ENCODE assay signal across 25 cellular contexts in genomic region chr5:78280261-78280660, GRCh38. TPM values are rescaled to one million over a fixed set of nuclear protein-coding genes. Genes with fewer than 3 reads are reported as not detected.
DNase-seq lines count a peak whose midpoint lies in the region; ATAC-seq, FAIRE-seq and TF ChIP-seq lines count a peak whose summit lies in the region.
"Had no signal": no experiment of that assay in that cellular context is flagged by ENCODE, and none has a peak within 500 bp of the region (broad histone marks: within the 10 kb centered on the region; RNA-seq: fewer than 3 reads in every experiment).

No MANE protein-coding gene starts in this region.

- H3K4me1 ChIP-seq in kidney (ENCODE audit: control insufficient read depth in 1 of 2, insufficient read depth in 1 of 2, low read depth in 1 of 2, low read length in 2 of 2) (no peaks in the 10 kb centered on the region), stomach (peaks cover 0 to 9% (median 2%) of the 10 kb centered on the region in 4 donors)

- H3K27ac ChIP-seq in kidney (ENCODE audit: low read depth in 2 of 2, low read length in 2 of 2) (no peak overlapping the region), stomach (no peak overlapping the region)
- H3K27ac ChIP-seq: BLaER1 treated with 17β-estradiol and CSF1 and Interleukin-3, amounts not matched to agents 10 nM and 100 nM had no signal

- no peak overlapping the region for H3K9ac ChIP-seq in kidney (ENCODE audit: low read length in 2 of 2)
- H3K9ac ChIP-seq: BLaER1 treated with 17β-estradiol and CSF1 and Interleukin-3, amounts not matched to agents 10 nM and 100 nM had no signal

- H3K27me3 ChIP-seq in stomach: no peaks in the 10 kb centered on the region
- H3K27me3 ChIP-seq: BLaER1 treated with 17β-estradiol and CSF1 and Interleukin-3, amounts not matched to agents 10 nM and 100 nM had no signal

- ATAC-seq in activated T-cell treated with anti-CD3 and anti-CD28 coated beads, Interleukin-2, amount 50 U/mL, for 72 hours (replicated peaks in 1 of 2): no peak

- H3K27me3 Mint-ChIP-seq in activated T-cell treated with anti-CD3 and anti-CD28 coated beads, Interleukin-2, amount 50 U/mL, for 72 hours (ENCODE audit: low read depth): no peaks in the 10 kb centered on the region
- H3K27me3 Mint-ChIP-seq: CD8-positive, alpha-beta memory T cell had no signal

- TF ChIP-seq EP300 in stomach (IDR thresholded peaks at IDR 0.05): no peak

- intact Hi-C loops in kidney (cut with DNase I): no loop called here
- intact Hi-C loops in stomach (cut with DNase I; ENCODE audit: low total_unique reads): no loop called here

- TF ChIP-seq CTCF in AG10803 (conservative IDR thresholded peaks at IDR 0.05; ENCODE audit: low read length) (no peak), kidney (IDR thresholded peaks at IDR 0.05; ENCODE audit: borderline replicate concordance, extremely low read depth, insufficient read depth) (no peak), GM10248 (IDR thresholded peaks at IDR 0.05; ENCODE audit: control extremely low read depth, extremely low read depth, low read depth, missing control alignments) (no peak), stomach (IDR thresholded peaks at IDR 0.05) (no peak)

- no peak for FAIRE-seq in kidney (lab: Jason Lieb, UNC)
- FAIRE-seq: D721Med, GM12891, GM18507, H1, RCC 7860 had no signal

- H3K9me3 Mint-ChIP-seq in activated T-cell treated with anti-CD3 and anti-CD28 coated beads, Interleukin-2, amount 50 U/mL, for 72 hours: no peaks in the 10 kb centered on the region
- H3K9me3 Mint-ChIP-seq: CD8-positive, alpha-beta memory T cell had no signal

- peaks cover 1 to 2% of the 10 kb centered on the region in 2 donors for H3K36me3 Mint-ChIP-seq in activated T-cell treated with anti-CD3 and anti-CD28 coated beads, Interleukin-2, amount 50 U/mL, for 72 hours (ENCODE audit: insufficient read depth in 2 of 2)

- no peak for TF ChIP-seq POLR2A in stomach (IDR thresholded peaks at IDR 0.05)

- no peaks in the 10 kb centered on the region for H3K36me3 ChIP-seq in kidney (ENCODE audit: control insufficient read depth in 1 of 2, insufficient read depth in 2 of 2, low read length in 2 of 2)
- no peaks in the 10 kb centered on the region for H3K36me3 ChIP-seq in stomach

- H3K9me3 ChIP-seq in kidney (ENCODE audit: control insufficient read depth in 1 of 2, low read length in 2 of 2) (no peaks in the 10 kb centered on the region), stomach (no peaks in the 10 kb centered on the region)

- POLR2A ChIA-PET in GM10248 (lab: Yijun Ruan, JAX): no interaction called here

- H3K4me1 Mint-ChIP-seq in activated T-cell treated with anti-CD3 and anti-CD28 coated beads, Interleukin-2, amount 50 U/mL, for 72 hours (ENCODE audit: low read depth): peaks cover 10% of the 10 kb centered on the region

- no peak overlapping the region for H3K27ac Mint-ChIP-seq in activated T-cell treated with anti-CD3 and anti-CD28 coated beads, Interleukin-2, amount 50 U/mL, for 72 hours
- H3K27ac Mint-ChIP-seq: CD8-positive, alpha-beta memory T cell had no signal

- WGBS in stomach, 5 donors: 22 to 45% (median 42%) methylated on average over 2 of the region's 2 CpGs

- H3K4me3 Mint-ChIP-seq in activated T-cell treated with anti-CD3 and anti-CD28 coated beads, Interleukin-2, amount 50 U/mL, for 72 hours: no peak overlapping the region
- H3K4me3 Mint-ChIP-seq: CD8-positive, alpha-beta memory T cell had no signal

- CTCF ChIA-PET in GM10248 (lab: Yijun Ruan, JAX): interaction anchor here (1.8 to 2.5 kb wide), 2 partner anchors 9 to 12 kb away, joined by 4 to 10 read pairs; no protein-coding TSS in a partner anchor

- no peak overlapping the region for H3K4me3 ChIP-seq in AG10803 (ENCODE audit: low read length)
- no peak overlapping the region for H3K4me3 ChIP-seq in kidney (ENCODE audit: low read length in 2 of 2)
- H3K4me3 ChIP-seq in stomach: no peak overlapping the region
- H3K4me3 ChIP-seq: BLaER1 treated with 17β-estradiol and CSF1 and Interleukin-3, amounts not matched to agents 10 nM and 100 nM had no signal

- DNase-seq in AG10803 (ENCODE audit: low read depth) (peak; percentile 34), NCI-H1694 treated with DMSO at 0.1 percent for 48 hours (lab: John Stamatoyannopoulos, UW) (peak; percentile 68), cerebellum (ENCODE audit: low spot score) (peak; percentile 78), medulla oblongata (ENCODE audit: extremely low spot score) (peak; percentile 48), kidney (no peak), GM10248 (ENCODE audit: extremely low spot score) (no peak), stomach (no peak)
- DNase-seq in activated T-cell treated with anti-CD3 and anti-CD28 coated beads, Interleukin-2, amount 50 U/mL, for 72 hours: no peak
- DNase-seq: 8988T; CD8-positive, alpha-beta memory T cell; DND-41; GDM1; KBM-7; NCI-H1048; NCI-H1436 treated with DMSO at 0.1 percent for 48 hours; NCI-H2081 treated with DMSO at 0.1 percent for 48 hours; NCI-H2227 treated with DMSO at 0.1 percent for 48 hours; NCI-H526; SIG-M5 had no signal

RNA-seq across cellular contexts. Expression of gene AP3B1, which starts 14.2 kb away (rescaled TPM):
- total RNA-seq in cerebellum: 35.0 TPM
- total RNA-seq in kidney: 49.3 TPM
- polyA plus RNA-seq in kidney (ENCODE audit: insufficient read depth, low read depth, low replicate concordance): 53.2 TPM
- total RNA-seq in activated T-cell treated with anti-CD3 and anti-CD28 coated beads, Interleukin-2, amount 50 U/mL, for 72 hours: 10 to 100 TPM; 43.6 to 45.1 TPM
- total RNA-seq in stomach: 10 to 100 TPM; 15.2 to 81.0 (median 19.8) TPM
- 10 to 100 TPM; 19.1 to 27.5 (median 27.2) TPM for polyA plus RNA-seq in stomach

Comparison
In these comparisons a context has a peak if more than half of its experiments do, and no peak if none do; other contexts are left out.
1. DNase-seq: peak in AG10803 (single experiment), NCI-H1694 treated with DMSO at 0.1 percent for 48 hours (single experiment), cerebellum (single experiment) and medulla oblongata (single experiment); none in kidney (single experiment), activated T-cell treated with anti-CD3 and anti-CD28 coated beads, Interleukin-2, amount 50 U/mL, for 72 hours (0 of 2), GM10248 (single experiment) and stomach (single experiment).